34 cellular contexts compared by ENCODE assay signal in the genomic region with DNA sequence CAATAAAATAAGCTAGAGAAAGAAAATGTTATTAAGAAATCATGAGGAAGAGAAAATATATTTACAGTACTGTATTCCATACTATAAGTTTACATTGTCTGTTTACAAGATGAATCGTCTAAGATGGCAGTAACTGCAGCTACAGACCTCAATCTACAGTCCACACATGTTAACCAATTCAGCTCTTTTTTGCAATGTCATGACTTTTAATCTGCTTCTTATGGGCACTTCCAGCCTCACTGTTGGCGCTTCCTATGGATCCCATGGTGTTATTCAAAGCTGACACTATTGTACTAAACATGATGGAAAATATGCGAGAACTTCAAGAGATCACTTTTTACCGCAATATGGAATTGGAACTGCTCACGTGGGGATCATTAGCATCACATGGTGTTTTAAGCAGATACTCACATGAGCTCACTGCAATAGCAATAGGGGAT.
"Had no signal": no experiment of that assay in that cellular context is flagged by ENCODE, and none has a peak within 500 bp of the region (broad histone marks: within the 10 kb centered on the region; RNA-seq: fewer than 3 reads in every experiment).

No MANE protein-coding gene starts in this region.

- H3K4me1 Mint-ChIP-seq: activated CD4-positive, alpha-beta T cell treated with anti-CD3 and anti-CD28 coated beads for 36 hours; activated CD4-positive, alpha-beta T cell treated with anti-CD3 and anti-CD28 coated beads, Interleukin-2, amount 10 ng/mL, durations not matched to agents 24 days and 14 days; activated CD8-positive, alpha-beta memory T cell treated with anti-CD3 and anti-CD28 coated beads, Interleukin-2, amount 10 ng/mL, durations not matched to agents 7 days and 5 days; central memory CD8-positive, alpha-beta T cell; endodermal cell had no signal

- ATAC-seq: activated CD4-positive, alpha-beta T cell treated with anti-CD3 and anti-CD28 coated beads for 36 hours; activated CD8-positive, alpha-beta memory T cell treated with anti-CD3 and anti-CD28 coated beads, Interleukin-2, amount 10 ng/mL, durations not matched to agents 7 days and 5 days; activated CD8-positive, alpha-beta T cell treated with anti-CD3 and anti-CD28 coated beads, Interleukin-2, amount 10 ng/mL, durations not matched to agents 7 days and 5 days; activated naive CD4-positive, alpha-beta T cell treated with anti-CD3 and anti-CD28 coated beads, Interleukin-2, amount 50 U/mL, for 72 hours; foreskin keratinocyte; gastrocnemius medialis; heart left ventricle; T-helper 17 cell had no signal

- H3K4me1 ChIP-seq: esophagus muscularis mucosa, foreskin keratinocyte had no signal

- H3K27me3 Mint-ChIP-seq: dendritic cell treated with granulocyte-macrophage colony-stimulating factor and Interleukin-4, amounts not matched to agents 40 ng/mL and 50 ng/mL, for 4 days had no signal

- H3K27me3 ChIP-seq: brain microvascular endothelial cell, esophagus muscularis mucosa, foreskin keratinocyte, gastrocnemius medialis, heart left ventricle had no signal

- FAIRE-seq: bronchial epithelial cell had no signal

- H3K36me3 Mint-ChIP-seq: activated CD4-positive, alpha-beta memory T cell treated with anti-CD3 and anti-CD28 coated beads for 36 hours; activated CD8-positive, alpha-beta memory T cell treated with anti-CD3 and anti-CD28 coated beads, Interleukin-2, amount 10 ng/mL, durations not matched to agents 7 days and 5 days; activated naive CD4-positive, alpha-beta T cell treated with anti-CD3 and anti-CD28 coated beads, Interleukin-2, amount 50 U/mL, for 72 hours had no signal

- H3K4me3 Mint-ChIP-seq: activated CD4-positive, alpha-beta memory T cell treated with anti-CD3 and anti-CD28 coated beads for 36 hours; activated CD4-positive, alpha-beta T cell treated with anti-CD3 and anti-CD28 coated beads for 36 hours; activated CD4-positive, alpha-beta T cell treated with anti-CD3 and anti-CD28 coated beads, Interleukin-2, amount 10 ng/mL, durations not matched to agents 24 days and 14 days; activated CD8-positive, alpha-beta memory T cell treated with anti-CD3 and anti-CD28 coated beads, Interleukin-2, amount 10 ng/mL, durations not matched to agents 7 days and 5 days; activated CD8-positive, alpha-beta T cell treated with anti-CD3 and anti-CD28 coated beads, Interleukin-2, amount 10 ng/mL, durations not matched to agents 7 days and 5 days; activated naive CD4-positive, alpha-beta T cell treated with anti-CD3 and anti-CD28 coated beads for 36 hours; activated T-helper 1 cell treated with anti-CD3 and anti-CD28 coated beads, Interleukin-12 subunit alpha, Interleukin-12 subunit beta, Interleukin-2, Interleukin-4 antibody, amounts not matched to agents 30 ng/mL and 10 ng/mL and 1 ng/mL, durations not matched to agents 14 hours and 24 hours and 36 hours; central memory CD8-positive, alpha-beta T cell; dendritic cell treated with granulocyte-macrophage colony-stimulating factor and Interleukin-4, amounts not matched to agents 40 ng/mL and 50 ng/mL, for 4 days; endodermal cell; T-helper 17 cell; T-helper 2 cell treated with Interferon-gamma antibody and Interleukin-4, amounts not matched to agents 5 μg/mL and 100 μg/mL, for 36 hours had no signal

- H3K36me3 ChIP-seq: brain microvascular endothelial cell, esophagus muscularis mucosa, gastrocnemius medialis, heart left ventricle had no signal

- H3K27ac Mint-ChIP-seq: activated CD4-positive, alpha-beta memory T cell treated with anti-CD3 and anti-CD28 coated beads for 36 hours; activated CD4-positive, alpha-beta T cell treated with anti-CD3 and anti-CD28 coated beads for 36 hours; activated CD4-positive, alpha-beta T cell treated with anti-CD3 and anti-CD28 coated beads, Interleukin-2, amount 10 ng/mL, durations not matched to agents 24 days and 14 days; activated CD8-positive, alpha-beta memory T cell treated with anti-CD3 and anti-CD28 coated beads, Interleukin-2, amount 10 ng/mL, durations not matched to agents 7 days and 5 days; activated CD8-positive, alpha-beta T cell treated with anti-CD3 and anti-CD28 coated beads, Interleukin-2, amount 10 ng/mL, durations not matched to agents 7 days and 5 days; activated naive CD4-positive, alpha-beta T cell treated with anti-CD3 and anti-CD28 coated beads for 36 hours; activated naive CD4-positive, alpha-beta T cell treated with anti-CD3 and anti-CD28 coated beads, Interleukin-2, amount 50 U/mL, for 72 hours; activated T-helper 1 cell treated with anti-CD3 and anti-CD28 coated beads, Interleukin-12 subunit alpha, Interleukin-12 subunit beta, Interleukin-2, Interleukin-4 antibody, amounts not matched to agents 30 ng/mL and 10 ng/mL and 1 ng/mL, durations not matched to agents 14 hours and 24 hours and 36 hours; activated T-helper 2 cell treated with anti-CD3 and anti-CD28 coated beads, Interferon-gamma antibody, Interleukin-2, Interleukin-4, amounts not matched to agents 10 μg/mL and 5 μg/mL and 100 μg/mL, durations not matched to agents 14 hours and 24 hours and 36 hours; dendritic cell treated with granulocyte-macrophage colony-stimulating factor and Interleukin-4, amounts not matched to agents 40 ng/mL and 50 ng/mL, for 4 days; endodermal cell; T-helper 17 cell; T-helper 2 cell treated with Interferon-gamma antibody and Interleukin-4, amounts not matched to agents 5 μg/mL and 100 μg/mL, for 36 hours had no signal

- DNase-seq: activated CD4-positive, alpha-beta memory T cell treated with anti-CD3 and anti-CD28 coated beads for 36 hours; activated CD4-positive, alpha-beta T cell treated with anti-CD3 and anti-CD28 coated beads for 36 hours; activated CD4-positive, alpha-beta T cell treated with anti-CD3 and anti-CD28 coated beads, Interleukin-2, amount 10 ng/mL, durations not matched to agents 24 days and 14 days; activated CD4-positive, CD25-positive, alpha-beta regulatory T cell; activated CD4-positive, CD25-positive, alpha-beta regulatory T cell treated with anti-CD3 and anti-CD28 coated beads, Interleukin-2, amount 50 U/mL, for 72 hours; activated CD8-positive, alpha-beta memory T cell treated with anti-CD3 and anti-CD28 coated beads, Interleukin-2, amount 10 ng/mL, durations not matched to agents 7 days and 5 days; activated CD8-positive, alpha-beta memory T cell treated with anti-CD3 and anti-CD28 coated beads, Interleukin-2, amount 50 U/mL, for 4 hours; activated CD8-positive, alpha-beta T cell treated with anti-CD3 and anti-CD28 coated beads, Interleukin-2, amount 10 ng/mL, durations not matched to agents 7 days and 5 days; activated effector memory CD4-positive, alpha-beta T cell treated with anti-CD3 and anti-CD28 coated beads, Interleukin-2, amount 50 U/mL, for 16 hours; activated naive CD4-positive, alpha-beta T cell treated with anti-CD3 and anti-CD28 coated beads for 36 hours; activated T-cell treated with anti-CD3 and anti-CD28 coated beads, Interleukin-2, amount 50 U/mL, for 1 hour; activated T-cell treated with anti-CD3 and anti-CD28 coated beads, Interleukin-2, amount 50 U/mL, for 48 hours; amniotic stem cell; anterior cingulate cortex; brain microvascular endothelial cell; dorsolateral prefrontal cortex; effector memory CD4-positive, alpha-beta T cell; endodermal cell; foreskin keratinocyte; gastrocnemius medialis; glutamatergic neuron; heart left ventricle; T-helper 1 cell; T-helper 17 cell; T1000 had no signal

- H3K4me3 ChIP-seq: coronary artery, dorsolateral prefrontal cortex, esophagus muscularis mucosa, gastrocnemius medialis, heart left ventricle had no signal

- H3K27ac ChIP-seq: brain microvascular endothelial cell, coronary artery, dorsolateral prefrontal cortex, esophagus muscularis mucosa, foreskin keratinocyte, gastrocnemius medialis, heart left ventricle had no signal

- H3K9me3 ChIP-seq: esophagus muscularis mucosa, gastrocnemius medialis, heart left ventricle had no signal

- H3K9me3 Mint-ChIP-seq: activated CD4-positive, alpha-beta memory T cell treated with anti-CD3 and anti-CD28 coated beads for 36 hours; activated CD4-positive, alpha-beta T cell treated with anti-CD3 and anti-CD28 coated beads, Interleukin-2, amount 10 ng/mL, durations not matched to agents 24 days and 14 days; activated naive CD4-positive, alpha-beta T cell treated with anti-CD3 and anti-CD28 coated beads for 36 hours; activated naive CD4-positive, alpha-beta T cell treated with anti-CD3 and anti-CD28 coated beads, Interleukin-2, amount 50 U/mL, for 72 hours; activated T-helper 1 cell treated with anti-CD3 and anti-CD28 coated beads, Interleukin-12 subunit alpha, Interleukin-12 subunit beta, Interleukin-2, Interleukin-4 antibody, amounts not matched to agents 30 ng/mL and 10 ng/mL and 1 ng/mL, durations not matched to agents 14 hours and 24 hours and 36 hours; activated T-helper 2 cell treated with anti-CD3 and anti-CD28 coated beads, Interferon-gamma antibody, Interleukin-2, Interleukin-4, amounts not matched to agents 10 μg/mL and 5 μg/mL and 100 μg/mL, durations not matched to agents 14 hours and 24 hours and 36 hours; central memory CD8-positive, alpha-beta T cell; endodermal cell; T-helper 2 cell treated with Interferon-gamma antibody and Interleukin-4, amounts not matched to agents 5 μg/mL and 100 μg/mL, for 36 hours had no signal
